9 cellular contexts compared by ENCODE assay signal in genomic region chr20:19974621-19975435, GRCh38. TPM values are rescaled to one million over a fixed set of nuclear protein-coding genes. Genes with fewer than 3 reads are reported as not detected.
DNase-seq lines count a peak whose midpoint lies in the region; ATAC-seq and TF ChIP-seq lines count a peak whose summit lies in the region.
"Had no signal": no experiment of that assay in that cellular context is flagged by ENCODE, and none has a peak within 500 bp of the region (broad histone marks: within the 10 kb centered on the region; RNA-seq: fewer than 3 reads in every experiment).

No MANE protein-coding gene starts in this region.

- peak overlapping the region; percentile 43 to 67 (median 55) for H3K4me3 ChIP-seq in tibial nerve

- DNase-seq in DMS153 treated with DMSO at 0.1 percent for 48 hours (lab: John Stamatoyannopoulos, UW; ENCODE audit: unreplicated experiment) (peak; percentile 58), NCI-H510A treated with DMSO at 0.1 percent for 48 hours (lab: John Stamatoyannopoulos, UW) (peak; percentile 31), dermis blood vessel endothelial cell (peak; percentile 22), medulla oblongata (ENCODE audit: extremely low spot score) (peak; percentile 89), tibial nerve (ENCODE audit: low spot score in 2 of 2) (peak; percentile 70 to 73), SKM-1 treated with dmso at 0.1 percent for 144 hours (lab: John Stamatoyannopoulos, UW; ENCODE audit: unreplicated experiment) (no peak)
- DNase-seq in activated T-cell treated with anti-CD3 and anti-CD28 coated beads, Interleukin-2, amount 50 U/mL, for 1 hour: no peak

- ATAC-seq in HG02884 (IDR thresholded peaks at IDR 0.05; ENCODE audit: unreplicated experiment): no peak
- ATAC-seq: HCT116 had no signal

- H3K27me3 ChIP-seq in tibial nerve: no peaks in the 10 kb centered on the region

- peaks cover 0 to 78% (median 35%) of the 10 kb centered on the region in 4 donors for H3K4me1 ChIP-seq in tibial nerve

- H3K9me3 ChIP-seq in tibial nerve: peaks cover 0 to 4% (median 0%) of the 10 kb centered on the region in 4 donors

- H3K27ac ChIP-seq in tibial nerve: peak overlapping the region; percentile 70 to 95 (median 82)

- 3 to 6% methylated on average over 28 to 44 of the region's 44 CpGs for WGBS in tibial nerve, 2 donors

- TF ChIP-seq EP300 in tibial nerve (IDR thresholded peaks at IDR 0.05): peak in 1 of 2 donors; percentile 78

- TF ChIP-seq CTCF in tibial nerve (IDR thresholded peaks at IDR 0.05): peak in 1 of 5 experiments; percentile 19

- H3K36me3 ChIP-seq in tibial nerve: peaks cover 0 to 19% (median 0%) of the 10 kb centered on the region in 3 donors

- TF ChIP-seq POLR2A in tibial nerve (IDR thresholded peaks at IDR 0.05): peak in 1 of 2 donors; percentile 25

RNA-seq across cellular contexts. Expression of gene NAA20, which starts 42.3 kb away (rescaled TPM):
- total RNA-seq in dermis blood vessel endothelial cell: 34.3 and 35.4 TPM in 2 replicates
- 10 to 100 TPM; 18.1 to 27.2 (median 20.8) TPM for total RNA-seq in tibial nerve

Comparison
In these comparisons a context has a peak if more than half of its experiments do, and no peak if none do; other contexts are left out.
1. DNase-seq: peak in DMS153 treated with DMSO at 0.1 percent for 48 hours (single experiment), NCI-H510A treated with DMSO at 0.1 percent for 48 hours (single experiment), dermis blood vessel endothelial cell (single experiment), medulla oblongata (single experiment) and tibial nerve (2 of 2); none in activated T-cell treated with anti-CD3 and anti-CD28 coated beads, Interleukin-2, amount 50 U/mL, for 1 hour (single experiment) and SKM-1 treated with dmso at 0.1 percent for 144 hours (single experiment).